In the genomic region with DNA sequence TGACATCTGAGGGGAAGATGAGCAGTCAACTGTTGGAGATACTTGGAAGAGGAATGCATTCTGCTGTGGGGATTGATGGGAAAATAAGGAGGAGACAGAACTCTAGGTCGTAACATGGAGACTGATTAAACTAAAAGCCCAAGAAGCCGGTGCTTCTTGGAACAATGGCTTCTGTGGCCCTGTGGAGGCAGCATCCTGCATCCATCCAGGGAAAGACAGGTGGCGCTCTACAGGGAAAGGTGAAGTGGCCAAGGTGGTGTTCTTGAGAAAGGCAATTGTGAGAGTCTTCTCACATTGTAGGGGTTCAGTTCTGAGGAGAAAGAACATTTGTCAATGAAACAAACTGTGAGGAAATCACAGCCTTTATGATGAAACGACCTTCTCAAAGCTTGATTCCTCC, we compare ENCODE assay signal across 13 cellular contexts. TPM values are rescaled to one million over a fixed set of nuclear protein-coding genes. Genes with fewer than 3 reads are reported as not detected.
DNase-seq lines count a peak whose midpoint lies in the region; ATAC-seq and TF ChIP-seq lines count a peak whose summit lies in the region.
"Had no signal": no experiment of that assay in that cellular context is flagged by ENCODE, and none has a peak within 500 bp of the region (broad histone marks: within the 10 kb centered on the region; RNA-seq: fewer than 3 reads in every experiment).

No MANE protein-coding gene starts in this region.

- TF ChIP-seq CTCF in BE2C (IDR thresholded peaks at IDR 0.05; ENCODE audit: low read depth, low read length) (peak; percentile 24; the same call in 1 of the 2 replicates), GM12864 (IDR thresholded peaks at IDR 0.05; ENCODE audit: low read depth, low read length, missing control alignments) (peak; percentile 29), fibroblast of mammary gland (conservative IDR thresholded peaks at IDR 0.05; ENCODE audit: control insufficient read depth, insufficient read depth, low read depth, low read length) (peak; percentile 16)

- no peak overlapping the region for H3K4me3 ChIP-seq in BE2C (ENCODE audit: low read depth, low read length)
- H3K4me3 ChIP-seq in GM12864 (ENCODE audit: low read depth, low read length), result no peak overlapping the region
- H3K4me3 ChIP-seq in NT2/D1 (ENCODE audit: insufficient read length, low read depth), result no peak overlapping the region
- H3K4me3 ChIP-seq in fibroblast of mammary gland (ENCODE audit: control insufficient read depth, low read depth, low read length), result no peak overlapping the region
- H3K4me3 ChIP-seq: left lung had no signal

- no peak for ATAC-seq in GM19351 (IDR thresholded peaks at IDR 0.05; ENCODE audit: unreplicated experiment)
- ATAC-seq: left lung had no signal

- no peak for DNase-seq in BE2C
- DNase-seq in GM12864 (ENCODE audit: low read depth), result no peak
- DNase-seq in NT2/D1 (ENCODE audit: low read depth, low spot score), result peak; percentile 28
- no peak for DNase-seq in fibroblast of mammary gland (ENCODE audit: low read depth)
- DNase-seq in putamen (ENCODE audit: low spot score), result no peak
- DNase-seq in DMS114 treated with DMSO at 0.1 percent for 48 hours (lab: John Stamatoyannopoulos, UW; ENCODE audit: unreplicated experiment), result no peak
- no peak for DNase-seq in NCI-H2107 (lab: John Stamatoyannopoulos, UW)
- DNase-seq: activated CD4-positive, alpha-beta T cell treated with anti-CD3 and anti-CD28 coated beads, Interleukin-2, amount 50 U/mL, for 48 hours; amniotic stem cell; left lung; NCI-H2029; SIG-M5 had no signal

- no peak overlapping the region for H3K9ac ChIP-seq in NT2/D1 (ENCODE audit: insufficient read length, low read depth)

- H3K4me1 ChIP-seq in BE2C (no peaks in the 10 kb centered on the region), NT2/D1 (ENCODE audit: insufficient read depth, insufficient read length) (no peaks in the 10 kb centered on the region)
- H3K4me1 ChIP-seq: left lung had no signal

- H3K36me3 ChIP-seq in BE2C, result no peaks in the 10 kb centered on the region
- no peaks in the 10 kb centered on the region for H3K36me3 ChIP-seq in NT2/D1 (ENCODE audit: insufficient read depth, insufficient read length, low read length)

- no peaks in the 10 kb centered on the region; the same call in 1 of the 2 replicates for H3K9me3 ChIP-seq in BE2C
- H3K9me3 ChIP-seq in NT2/D1 (ENCODE audit: insufficient read depth, low read length), result no peaks in the 10 kb centered on the region
- H3K9me3 ChIP-seq: left lung had no signal

- H3K27me3 ChIP-seq in BE2C (no peaks in the 10 kb centered on the region), NT2/D1 (ENCODE audit: insufficient read depth, insufficient read length) (no peaks in the 10 kb centered on the region)
- H3K27me3 ChIP-seq: left lung had no signal

RNA-seq across cellular contexts. Expression of a gene that starts 31.2 kb away (rescaled TPM):
- 50.6 TPM for polyA plus RNA-seq in BE2C (2012; ENCODE audit: insufficient read depth, insufficient read length, low read depth)
